In genomic region chr3:156184156-156184555, GRCh38 we compare ENCODE assay signal across 34 cellular contexts.
"Had no signal": no experiment of that assay in that cellular context is flagged by ENCODE, and none has a peak within 500 bp of the region (broad histone marks: within the 10 kb centered on the region; RNA-seq: fewer than 3 reads in every experiment).

No MANE protein-coding gene starts in this region.

- DNase-seq: Karpas-422, Kasumi-1, MG63, MM.1S, MV-4-11, NCI-H1048, NCI-H1092, NCI-H1092 treated with DMSO at 0.1 percent for 48 hours, NCI-H1105, NCI-H1105 treated with DMSO at 0.1 percent for 48 hours, NCI-H1417, NCI-H1417 treated with DMSO at 0.1 percent for 48 hours, NCI-H1436, NCI-H1436 treated with DMSO at 0.1 percent for 48 hours, NCI-H146, NCI-H1694, NCI-H1694 treated with DMSO at 0.1 percent for 48 hours, NCI-H187, NCI-H187 treated with DMSO at 0.1 percent for 48 hours, NCI-H1930, NCI-H2029, NCI-H2029 treated with DMSO at 0.1 percent for 48 hours, NCI-H2081, NCI-H2081 treated with DMSO at 0.1 percent for 48 hours, NCI-H2107, NCI-H2171, NCI-H2171 treated with DMSO at 0.1 percent for 48 hours, NCI-H2227 treated with DMSO at 0.1 percent for 48 hours, NCI-H226, NCI-H345, NCI-H446, NCI-H446 treated with DMSO at 0.1 percent for 48 hours, NCI-H510A, NCI-H510A treated with DMSO at 0.1 percent for 48 hours had no signal
